Comparison of ENCODE assay signal across 2 cellular contexts in the genomic region with DNA sequence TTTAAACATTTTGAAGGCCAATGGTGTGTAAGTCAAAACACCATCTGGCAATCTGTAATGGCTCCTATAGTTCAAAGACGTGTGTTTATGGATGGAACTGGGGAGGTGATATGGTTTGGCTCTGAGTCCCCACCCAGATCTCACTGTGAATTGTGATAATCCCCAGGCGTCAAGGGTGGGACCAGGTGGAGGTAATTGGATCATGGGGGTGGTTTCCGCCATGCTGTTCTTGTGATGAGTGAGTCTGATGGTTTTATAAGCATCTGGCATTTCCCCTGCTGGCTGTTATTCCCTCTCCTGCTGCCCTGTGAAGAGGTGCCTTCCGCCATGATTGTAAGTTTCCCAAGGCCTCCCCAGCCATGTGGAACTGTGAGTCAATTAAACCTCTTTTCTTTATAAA. TPM values are rescaled to one million over a fixed set of nuclear protein-coding genes. Genes with fewer than 3 reads are reported as not detected.
"Had no signal": no experiment of that assay in that cellular context is flagged by ENCODE, and none has a peak within 500 bp of the region (broad histone marks: within the 10 kb centered on the region; RNA-seq: fewer than 3 reads in every experiment).

No MANE protein-coding gene starts in this region.

RNA-seq across cellular contexts. Expression of a gene that starts 52.2 kb away (rescaled TPM):
- total RNA-seq: naive thymus-derived CD4-positive, alpha-beta T cell; natural killer cell treated with Interleukin-12 subunit alpha and Interleukin-12 subunit beta and Interleukin-15 and Interleukin-18, amount 100 ng/mL, for 72 hours had no signal
- polyA plus RNA-seq: naive thymus-derived CD4-positive, alpha-beta T cell had no signal
